26 cellular contexts compared by ENCODE assay signal in genomic region chr12:82363990-82364389, GRCh38.
"Had no signal": no experiment of that assay in that cellular context is flagged by ENCODE, and none has a peak within 500 bp of the region (broad histone marks: within the 10 kb centered on the region; RNA-seq: fewer than 3 reads in every experiment).

No MANE protein-coding gene starts in this region.

- H3K4me3 ChIP-seq: adrenal gland, cardiac muscle cell, coronary artery, left lung, sigmoid colon, tibial nerve had no signal

- H3K27me3 ChIP-seq: adrenal gland, cardiac muscle cell, left lung, sigmoid colon, tibial nerve had no signal

- FAIRE-seq: TTC549 had no signal

- ATAC-seq: activated CD4-positive, CD25-positive, alpha-beta regulatory T cell treated with anti-CD3 and anti-CD28 coated beads, Interleukin-2, amount 50 U/mL, for 24 hours; effector memory CD8-positive, alpha-beta T cell; left lung had no signal

- H3K9me3 ChIP-seq: adrenal gland, sigmoid colon, tibial nerve had no signal

- H3K27ac ChIP-seq: adrenal gland, cardiac muscle cell, coronary artery, left lung, sigmoid colon, tibial nerve, WERI-Rb-1 had no signal

- DNase-seq: activated CD4-positive, alpha-beta T cell treated with anti-CD3 and anti-CD28 coated beads for 48 hours; activated CD4-positive, alpha-beta T cell treated with anti-CD3 and anti-CD28 coated beads, Interleukin-2, amount 50 U/mL, for 48 hours; activated CD8-positive, alpha-beta memory T cell treated with anti-CD3 and anti-CD28 coated beads for 24 hours; activated effector memory CD4-positive, alpha-beta T cell treated with anti-CD3 and anti-CD28 coated beads, Interleukin-2, amount 50 U/mL, for 16 hours; activated naive CD4-positive, alpha-beta T cell treated with anti-CD3 and anti-CD28 coated beads for 36 hours; activated naive CD8-positive, alpha-beta T cell treated with anti-CD3 and anti-CD28 coated beads for 36 hours; activated T-cell treated with anti-CD3 and anti-CD28 coated beads, Interleukin-2, amount 50 U/mL, for 1 hour; adrenal gland; aorta; effector memory CD8-positive, alpha-beta T cell; foreskin fibroblast; kidney glomerular epithelial cell; left lung; mammary epithelial cell; posterior cingulate gyrus; sigmoid colon; stimulated activated CD4-positive, alpha-beta T cell treated with anti-CD3 and anti-CD28 coated beads, Interleukin-15, amount 100 ng/mL, for 24 hours; stimulated activated CD4-positive, alpha-beta T cell treated with anti-CD3 and anti-CD28 coated beads, Interleukin-2, amount 100 ng/mL, for 24 hours; stimulated activated naive CD4-positive, alpha-beta T cell treated with Interleukin-2 at 50 U/mL for 16 hours; T-helper 9 cell; WERI-Rb-1 had no signal

- H3K36me3 ChIP-seq: adrenal gland, cardiac muscle cell, left lung, sigmoid colon, tibial nerve, WERI-Rb-1 had no signal
